In the genomic region with DNA sequence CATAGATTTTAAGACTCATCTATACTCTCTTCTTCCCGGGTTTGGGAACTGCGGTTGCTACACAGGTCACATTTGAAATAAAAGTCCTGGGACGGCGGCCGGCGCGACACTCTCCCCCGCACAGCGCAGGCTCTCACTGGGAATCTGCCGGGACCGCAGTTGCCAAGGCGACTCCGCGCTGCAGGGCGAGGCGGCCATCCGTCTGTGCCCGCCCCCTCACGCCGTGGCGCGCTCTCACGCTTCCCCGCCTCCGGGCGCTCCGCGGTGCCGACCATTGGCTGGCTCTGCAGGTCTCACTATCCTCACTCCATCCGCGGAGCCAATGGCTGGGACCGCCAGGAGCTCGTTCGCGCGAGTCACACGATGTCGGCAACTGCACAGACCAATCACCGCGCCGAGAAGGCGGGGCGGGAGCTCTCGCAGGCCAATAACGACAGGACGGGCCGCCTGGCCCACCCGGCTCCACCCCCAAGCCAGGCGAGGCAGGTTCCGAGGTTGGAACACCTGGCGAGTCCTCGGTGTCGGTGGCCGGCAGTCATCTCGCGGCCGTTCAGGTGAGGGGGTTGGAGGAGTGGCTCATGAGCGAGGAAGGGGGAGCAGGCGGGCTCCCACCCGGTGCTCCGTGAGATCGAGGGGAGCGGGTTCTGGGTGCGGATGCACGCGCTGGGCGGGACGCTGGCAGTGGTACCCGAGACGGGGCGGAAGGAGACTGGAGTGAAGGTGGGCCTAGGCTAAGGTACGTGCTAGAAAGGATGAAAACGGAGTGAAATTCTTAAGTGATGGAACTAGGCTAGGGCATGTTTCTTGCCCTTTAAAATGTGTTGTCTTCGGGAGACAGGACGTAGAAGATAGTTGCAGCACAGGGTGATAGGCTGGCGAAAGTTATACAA, we compare ENCODE assay signal across 1 cellular context.
A peak's percentile ranks its signal among the peaks of the same experiment; 100 is the strongest.
TF ChIP-seq lines count a peak whose summit lies in the region.

A gene (plus strand): TSS at position 459 of the 890 bp plus-strand sequence. CDS start 5,702 bp downstream, outside the sequence.

TF ChIP-seq in H1, 55 proteins besides CTCF, POLR2A, EP300 and RAD21 (continued from another document and continues in another):
- TF ChIP-seq SP4 (IDR thresholded peaks at IDR 0.05; ENCODE audit: low read length) = peak; percentile 54; the same call in 1 of the 2 replicates
- no peak for TF ChIP-seq NRF1 (IDR thresholded peaks at IDR 0.05; ENCODE audit: low read depth, low read length)
- TF ChIP-seq MAFK (IDR thresholded peaks at IDR 0.05; ENCODE audit: low read depth, low read length) = no peak
- no peak for TF ChIP-seq NANOG (IDR thresholded peaks at IDR 0.05; ENCODE audit: insufficient read depth, low read depth, low read length, poor library complexity, severe bottlenecking)
- TF ChIP-seq, protein P1, sequence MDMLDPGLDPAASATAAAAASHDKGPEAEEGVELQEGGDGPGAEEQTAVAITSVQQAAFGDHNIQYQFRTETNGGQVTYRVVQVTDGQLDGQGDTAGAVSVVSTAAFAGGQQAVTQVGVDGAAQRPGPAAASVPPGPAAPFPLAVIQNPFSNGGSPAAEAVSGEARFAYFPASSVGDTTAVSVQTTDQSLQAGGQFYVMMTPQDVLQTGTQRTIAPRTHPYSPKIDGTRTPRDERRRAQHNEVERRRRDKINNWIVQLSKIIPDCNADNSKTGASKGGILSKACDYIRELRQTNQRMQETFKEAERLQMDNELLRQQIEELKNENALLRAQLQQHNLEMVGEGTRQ (IDR thresholded peaks at IDR 0.05; ENCODE audit: low read length) = no peak
- TF ChIP-seq GABPA (IDR thresholded peaks at IDR 0.05; ENCODE audit: borderline replicate concordance, insufficient read depth, low read length) = no peak
- peak; percentile 88 for TF ChIP-seq KDM4A (IDR thresholded peaks at IDR 0.05; ENCODE audit: low read depth, low read length, severe bottlenecking)
- no peak for TF ChIP-seq JUN (IDR thresholded peaks at IDR 0.05; ENCODE audit: low read depth, low read length)
- no peak; a peak in 1 of 4 replicates for TF ChIP-seq HDAC2 (IDR thresholded peaks at IDR 0.05; ENCODE audit: borderline replicate concordance in 1 of 2, low read depth in 2 of 2, low read length in 2 of 2)
- peak; percentile 79; the same call in 1 of the 2 replicates for TF ChIP-seq FOSL1 (IDR thresholded peaks at IDR 0.05; ENCODE audit: insufficient read depth, low read depth, low read length)
- TF ChIP-seq SIRT6 (IDR thresholded peaks at IDR 0.05; ENCODE audit: low read length) = no peak
- 0 out of 2 replicates have a peak, but pooled peaks have one; percentile 8 for TF ChIP-seq BACH1 (IDR thresholded peaks at IDR 0.05; ENCODE audit: low read length)
- TF ChIP-seq JUND (IDR thresholded peaks at IDR 0.05; ENCODE audit: low read length) = no peak
- peak; percentile 91 for TF ChIP-seq SP2 (IDR thresholded peaks at IDR 0.05; ENCODE audit: low read length)
- no peak for TF ChIP-seq POU5F1 (IDR thresholded peaks at IDR 0.05; ENCODE audit: low read depth, low read length)
- TF ChIP-seq SRF (IDR thresholded peaks at IDR 0.05; ENCODE audit: low read depth, low read length) = no peak
- no peak for TF ChIP-seq SUZ12 (IDR thresholded peaks at IDR 0.05; ENCODE audit: low read length)
- TF ChIP-seq, protein P2, sequence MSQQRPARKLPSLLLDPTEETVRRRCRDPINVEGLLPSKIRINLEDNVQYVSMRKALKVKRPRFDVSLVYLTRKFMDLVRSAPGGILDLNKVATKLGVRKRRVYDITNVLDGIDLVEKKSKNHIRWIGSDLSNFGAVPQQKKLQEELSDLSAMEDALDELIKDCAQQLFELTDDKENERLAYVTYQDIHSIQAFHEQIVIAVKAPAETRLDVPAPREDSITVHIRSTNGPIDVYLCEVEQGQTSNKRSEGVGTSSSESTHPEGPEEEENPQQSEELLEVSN (IDR thresholded peaks at IDR 0.05) = peak; percentile 20; the same call in 1 of the 2 replicates
- no peak for TF ChIP-seq SIX5 (IDR thresholded peaks at IDR 0.05; ENCODE audit: low read depth, low read length)
- TF ChIP-seq EZH2 (IDR thresholded peaks at IDR 0.05; ENCODE audit: low read depth, low read length, severe bottlenecking) = no peak
- TF ChIP-seq BCL11A (IDR thresholded peaks at IDR 0.05; ENCODE audit: low read depth in 2 of 2, low read length in 2 of 2) = no peak
- TF ChIP-seq PHF8 (conservative IDR thresholded peaks at IDR 0.05; ENCODE audit: low read depth, low read length) = peak; percentile 76
- peak; percentile 82 for TF ChIP-seq TAF1 (IDR thresholded peaks at IDR 0.05; ENCODE audit: low read depth, low read length)
- no peak for TF ChIP-seq RFX5 (IDR thresholded peaks at IDR 0.05; ENCODE audit: borderline replicate concordance, low read depth, low read length)
- TF ChIP-seq CTBP2 (IDR thresholded peaks at IDR 0.05; ENCODE audit: borderline replicate concordance, insufficient read depth, insufficient read length, low read length) = no peak
- TF ChIP-seq RXRA (IDR thresholded peaks at IDR 0.05; ENCODE audit: insufficient read depth, low read depth, low read length) = no peak
- TF ChIP-seq, protein P3, sequence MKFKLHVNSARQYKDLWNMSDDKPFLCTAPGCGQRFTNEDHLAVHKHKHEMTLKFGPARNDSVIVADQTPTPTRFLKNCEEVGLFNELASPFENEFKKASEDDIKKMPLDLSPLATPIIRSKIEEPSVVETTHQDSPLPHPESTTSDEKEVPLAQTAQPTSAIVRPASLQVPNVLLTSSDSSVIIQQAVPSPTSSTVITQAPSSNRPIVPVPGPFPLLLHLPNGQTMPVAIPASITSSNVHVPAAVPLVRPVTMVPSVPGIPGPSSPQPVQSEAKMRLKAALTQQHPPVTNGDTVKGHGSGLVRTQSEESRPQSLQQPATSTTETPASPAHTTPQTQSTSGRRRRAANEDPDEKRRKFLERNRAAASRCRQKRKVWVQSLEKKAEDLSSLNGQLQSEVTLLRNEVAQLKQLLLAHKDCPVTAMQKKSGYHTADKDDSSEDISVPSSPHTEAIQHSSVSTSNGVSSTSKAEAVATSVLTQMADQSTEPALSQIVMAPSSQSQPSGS (IDR thresholded peaks at IDR 0.05; ENCODE audit: low read length) = no peak
- TF ChIP-seq RNF2 (IDR thresholded peaks at IDR 0.05; ENCODE audit: borderline replicate concordance, low read depth, low read length, missing control alignments, poor library complexity, severe bottlenecking) = no peak
- TF ChIP-seq TCF12 (IDR thresholded peaks at IDR 0.05; ENCODE audit: low read depth, low read length) = no peak
- TF ChIP-seq BRCA1 (IDR thresholded peaks at IDR 0.05; ENCODE audit: low read depth, low read length) = peak; percentile 35; the same call in 1 of the 2 replicates
- peak; percentile 73 for TF ChIP-seq TAF7 (optimal IDR thresholded peaks at IDR 0.05; ENCODE audit: borderline replicate concordance, low read depth, low read length)
- no peak for TF ChIP-seq KDM1A (IDR thresholded peaks at IDR 0.05; ENCODE audit: borderline replicate concordance, low read length)
- TF ChIP-seq CBX5 (IDR thresholded peaks at IDR 0.05; ENCODE audit: low read depth, low read length) = no peak
- TF ChIP-seq TBP (IDR thresholded peaks at IDR 0.05; ENCODE audit: low read depth, low read length) = peak; percentile 77
- no peak for TF ChIP-seq ZNF274 (IDR thresholded peaks at IDR 0.05; ENCODE audit: borderline replicate concordance, extremely low read depth, low read length)
- TF ChIP-seq GTF2F1 (IDR thresholded peaks at IDR 0.05; ENCODE audit: borderline replicate concordance, low read depth, low read length) = peak; percentile 14; the same call in 1 of the 2 replicates
- TF ChIP-seq SAP30 (IDR thresholded peaks at IDR 0.05; ENCODE audit: insufficient read depth, insufficient replicate concordance, low read length) = no peak
- TF ChIP-seq, protein P4, sequence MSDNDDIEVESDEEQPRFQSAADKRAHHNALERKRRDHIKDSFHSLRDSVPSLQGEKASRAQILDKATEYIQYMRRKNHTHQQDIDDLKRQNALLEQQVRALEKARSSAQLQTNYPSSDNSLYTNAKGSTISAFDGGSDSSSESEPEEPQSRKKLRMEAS (IDR thresholded peaks at IDR 0.05) = peak; percentile 37
- peak; percentile 92 for TF ChIP-seq ASH2L (IDR thresholded peaks at IDR 0.05; ENCODE audit: low read length)
- TF ChIP-seq, protein P5, sequence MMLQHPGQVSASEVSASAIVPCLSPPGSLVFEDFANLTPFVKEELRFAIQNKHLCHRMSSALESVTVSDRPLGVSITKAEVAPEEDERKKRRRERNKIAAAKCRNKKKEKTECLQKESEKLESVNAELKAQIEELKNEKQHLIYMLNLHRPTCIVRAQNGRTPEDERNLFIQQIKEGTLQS (IDR thresholded peaks at IDR 0.05; ENCODE audit: insufficient read depth, low read depth, low read length) = no peak
- TF ChIP-seq HDAC6 (IDR thresholded peaks at IDR 0.05; ENCODE audit: low read depth, low read length) = no peak
- peak; percentile 99 for TF ChIP-seq SP1 (IDR thresholded peaks at IDR 0.05; ENCODE audit: low read depth, low read length)
- TF ChIP-seq EGR1 (IDR thresholded peaks at IDR 0.05; ENCODE audit: borderline replicate concordance, low read depth, low read length) = peak; percentile 72; the same call in 1 of the 2 replicates
- no peak for TF ChIP-seq CEBPB (IDR thresholded peaks at IDR 0.05; ENCODE audit: low read depth, low read length)
- peak; percentile 92 for TF ChIP-seq CREB1 (IDR thresholded peaks at IDR 0.05)
- no peak for TF ChIP-seq TEAD4 (IDR thresholded peaks at IDR 0.05; ENCODE audit: low read depth, low read length)
- TF ChIP-seq SIN3A (conservative IDR thresholded peaks at IDR 0.05 in 1 of 2, IDR thresholded peaks at IDR 0.05 in 1 of 2; ENCODE audit: low read depth in 1 of 2, low read length in 2 of 2) = peak; percentile 20 to 55; a peak in 3 of 4 replicates
- TF ChIP-seq POLR2AphosphoS5 (IDR thresholded peaks at IDR 0.05; ENCODE audit: low read depth, low read length) = peak; percentile 61; the same call in 1 of the 2 replicates
- TF ChIP-seq RBBP5 (IDR thresholded peaks at IDR 0.05; ENCODE audit: borderline replicate concordance, low read depth, low read length) = peak; percentile 4; the same call in 1 of the 2 replicates
- no peak for TF ChIP-seq CHD1 (IDR thresholded peaks at IDR 0.05; ENCODE audit: low read depth, low read length)
- TF ChIP-seq KDM5A (IDR thresholded peaks at IDR 0.05; ENCODE audit: low read length) = no peak; the same call in 1 of the 2 replicates
- peak; percentile 90 for TF ChIP-seq CHD2 (IDR thresholded peaks at IDR 0.05; ENCODE audit: low read length)
- no peak for TF ChIP-seq CBX8 (IDR thresholded peaks at IDR 0.05; ENCODE audit: borderline replicate concordance, low read depth, low read length)
